Comparison of ENCODE assay signal across 11 cellular contexts in genomic region chr15:74867562-74868458, GRCh38. TPM values are rescaled to one million over a fixed set of nuclear protein-coding genes. Genes with fewer than 3 reads are reported as not detected.
DNase-seq lines count a peak whose midpoint lies in the region; ATAC-seq, FAIRE-seq and TF ChIP-seq lines count a peak whose summit lies in the region.
"Had no signal": no experiment of that assay in that cellular context is flagged by ENCODE, and none has a peak within 500 bp of the region (broad histone marks: within the 10 kb centered on the region; RNA-seq: fewer than 3 reads in every experiment).

No MANE protein-coding gene starts in this region.

- H3K4me3 ChIP-seq in CD8-positive, alpha-beta memory T cell (ENCODE audit: low read length) = peak overlapping the region; percentile 9
- H3K4me3 ChIP-seq in SK-N-MC = no peak overlapping the region

- peak overlapping the region; percentile 80 to 97 (median 86) for H3K27ac Mint-ChIP-seq in CD8-positive, alpha-beta memory T cell
- peak overlapping the region; percentile 56 for H3K27ac Mint-ChIP-seq in osteocyte (ENCODE audit: unreplicated experiment)

- no peak for ATAC-seq in HG03565 (IDR thresholded peaks at IDR 0.05; ENCODE audit: unreplicated experiment)

- no peaks in the 10 kb centered on the region for H3K9me3 Mint-ChIP-seq in CD8-positive, alpha-beta memory T cell
- no peaks in the 10 kb centered on the region for H3K9me3 Mint-ChIP-seq in osteocyte (ENCODE audit: unreplicated experiment)

- POLR2A ChIA-PET in CD8-positive, alpha-beta memory T cell (lab: Charles Lee) = interaction anchor here (0.6 kb wide), 1 partner anchor 152 kb away, joined by 3 read pairs; no protein-coding TSS in a partner anchor

- no peak for DNase-seq in CD8-positive, alpha-beta memory T cell
- DNase-seq in SK-N-MC (ENCODE audit: low read depth, low spot score) = no peak
- no peak for DNase-seq in epithelial cell of prostate (ENCODE audit: low read depth, low spot score)
- DNase-seq in osteocyte (ENCODE audit: extremely low spot score, unreplicated experiment) = no peak
- no peak for DNase-seq in effector CD8-positive, alpha-beta T cell (lab: John Stamatoyannopoulos, UW)
- no peak for DNase-seq in GM19239 (ENCODE audit: insufficient read length, low spot score)
- DNase-seq in GM10266 (ENCODE audit: extremely low spot score) = no peak
- DNase-seq: activated CD4-positive, CD25-positive, alpha-beta regulatory T cell treated with anti-CD3 and anti-CD28 coated beads, Interleukin-2, amount 50 U/mL, for 72 hours; HCEC 1CT; NCI-H1436 had no signal

- peak overlapping the region; percentile 45 to 87 (median 71) for H3K4me3 Mint-ChIP-seq in CD8-positive, alpha-beta memory T cell
- no peak overlapping the region for H3K4me3 Mint-ChIP-seq in osteocyte (ENCODE audit: unreplicated experiment)

- no peak for FAIRE-seq in GM19239 (lab: Jason Lieb, UNC)

- H3K36me3 ChIP-seq in CD8-positive, alpha-beta memory T cell (ENCODE audit: insufficient read depth, low read length) = no peaks in the 10 kb centered on the region
- H3K36me3 ChIP-seq in SK-N-MC (ENCODE audit: insufficient read depth, low read length) = peaks cover 25% of the 10 kb centered on the region

- CTCF ChIA-PET in CD8-positive, alpha-beta memory T cell (lab: Charles Lee) = interaction anchor here (1.3 to 5.2 kb wide), 5 partner anchors 16 to 81 kb away, joined by 3 to 33 read pairs (median 4); no protein-coding TSS in a partner anchor

- H3K27me3 Mint-ChIP-seq in CD8-positive, alpha-beta memory T cell = peaks cover 0 to 1% of the 10 kb centered on the region in 2 donors
- H3K27me3 Mint-ChIP-seq in osteocyte (ENCODE audit: unreplicated experiment) = no peaks in the 10 kb centered on the region

- H3K4me1 ChIP-seq in CD8-positive, alpha-beta memory T cell (ENCODE audit: insufficient read depth, low read length) = peaks cover 80% of the 10 kb centered on the region

- no peak overlapping the region for H3K27ac ChIP-seq in CD8-positive, alpha-beta memory T cell (ENCODE audit: low read depth, low read length)
- H3K27ac ChIP-seq in SK-N-MC = peak overlapping the region; percentile 96
- peak overlapping the region; percentile 91 for H3K27ac ChIP-seq in epithelial cell of prostate

- no peaks in the 10 kb centered on the region for H3K27me3 ChIP-seq in CD8-positive, alpha-beta memory T cell (ENCODE audit: insufficient read depth, low read length, poor library complexity, severe bottlenecking)

- no peaks in the 10 kb centered on the region for H3K9me3 ChIP-seq in CD8-positive, alpha-beta memory T cell (ENCODE audit: low read length)
- no peaks in the 10 kb centered on the region for H3K9me3 ChIP-seq in SK-N-MC (ENCODE audit: low read depth, low read length)

- H3K9ac ChIP-seq in SK-N-MC (ENCODE audit: insufficient read length) = no peak overlapping the region

- no peak for TF ChIP-seq CTCF in osteocyte (IDR thresholded peaks at IDR 0.05)
- TF ChIP-seq CTCF in GM10266 (IDR thresholded peaks at IDR 0.05; ENCODE audit: control insufficient read depth, insufficient read depth, low read depth, missing control alignments) = no peak

- peaks cover 4 to 60% (median 10%) of the 10 kb centered on the region in 3 donors for H3K36me3 Mint-ChIP-seq in CD8-positive, alpha-beta memory T cell
- H3K36me3 Mint-ChIP-seq in osteocyte (ENCODE audit: unreplicated experiment) = peaks cover 12% of the 10 kb centered on the region

- H3K4me1 Mint-ChIP-seq in CD8-positive, alpha-beta memory T cell = peaks cover 75 to 88% (median 83%) of the 10 kb centered on the region in 3 donors
- peaks cover 58% of the 10 kb centered on the region for H3K4me1 Mint-ChIP-seq in osteocyte (ENCODE audit: unreplicated experiment)

RNA-seq across cellular contexts. Expression of gene SCAMP2, which starts 5.4 kb away (rescaled TPM):
- 10 to 100 TPM; 82.8 to 84.2 TPM for total RNA-seq in CD8-positive, alpha-beta memory T cell
- polyA plus RNA-seq in CD8-positive, alpha-beta memory T cell = 154 TPM
- total RNA-seq in osteocyte = 65.0 and 73.4 TPM in 2 replicates

RNA-seq across cellular contexts. Expression of gene MPI, which starts 22.0 kb away (rescaled TPM):
- total RNA-seq in CD8-positive, alpha-beta memory T cell = 10 to 100 TPM; 40.4 to 43.0 TPM
- 61.1 TPM for polyA plus RNA-seq in CD8-positive, alpha-beta memory T cell
- total RNA-seq in osteocyte = 30.1 TPM in 2 replicates

RNA-seq across cellular contexts. Expression of gene ULK3, which starts 24.9 kb away (rescaled TPM):
- 10 to 100 TPM; 53.9 to 60.1 TPM for total RNA-seq in CD8-positive, alpha-beta memory T cell
- 43.1 TPM for polyA plus RNA-seq in CD8-positive, alpha-beta memory T cell
- total RNA-seq in osteocyte = 30.6 and 32.4 TPM in 2 replicates

RNA-seq across cellular contexts. Expression of gene FAM219B, which starts 38.8 kb away (rescaled TPM):
- total RNA-seq in CD8-positive, alpha-beta memory T cell = 10 to 100 TPM; 45.0 to 47.7 TPM
- polyA plus RNA-seq in CD8-positive, alpha-beta memory T cell = 32.3 TPM
- 70.4 and 76.5 TPM in 2 replicates for total RNA-seq in osteocyte

RNA-seq across cellular contexts. Expression of gene CPLX3, which starts 41.4 kb away (rescaled TPM):
- not detected for total RNA-seq in CD8-positive, alpha-beta memory T cell
- not detected for polyA plus RNA-seq in CD8-positive, alpha-beta memory T cell
- total RNA-seq in osteocyte = not detected in 2 replicates
